Comparison of ENCODE assay signal across 24 cellular contexts in genomic region chr13:113635048-113635420, GRCh38. TPM values are rescaled to one million over a fixed set of nuclear protein-coding genes. Genes with fewer than 3 reads are reported as not detected.
DNase-seq lines count a peak whose midpoint lies in the region; ATAC-seq and TF ChIP-seq lines count a peak whose summit lies in the region.
"Had no signal": no experiment of that assay in that cellular context is flagged by ENCODE, and none has a peak within 500 bp of the region (broad histone marks: within the 10 kb centered on the region; RNA-seq: fewer than 3 reads in every experiment).

No MANE protein-coding gene starts in this region.

- H3K36me3 ChIP-seq in naive thymus-derived CD4-positive, alpha-beta T cell (ENCODE audit: control insufficient read depth in 2 of 3, insufficient read depth in 3 of 3, low read length in 3 of 3), result peaks cover 0 to 24% (median 0%) of the 10 kb centered on the region in 3 experiments
- H3K36me3 ChIP-seq in thymus (ENCODE audit: control insufficient read depth, insufficient read depth), result peaks cover 72% of the 10 kb centered on the region

- H3K4me3 Mint-ChIP-seq in activated naive CD4-positive, alpha-beta T cell treated with anti-CD3 and anti-CD28 coated beads, Interleukin-2, amount 50 U/mL, for 24 hours, result peak overlapping the region; percentile 64
- no peak overlapping the region for H3K4me3 Mint-ChIP-seq in activated naive CD8-positive, alpha-beta T cell treated with anti-CD3 and anti-CD28 coated beads, Interleukin-2, amount 50 U/mL, for 24 hours
- peak overlapping the region in 8 of 10 donors; percentile 62 to 86 (median 72) for H3K4me3 Mint-ChIP-seq in naive thymus-derived CD4-positive, alpha-beta T cell
- H3K4me3 Mint-ChIP-seq: H9, HFFc6 had no signal

- H3K27me3 Mint-ChIP-seq in activated naive CD4-positive, alpha-beta T cell treated with anti-CD3 and anti-CD28 coated beads, Interleukin-2, amount 50 U/mL, for 24 hours, result no peaks in the 10 kb centered on the region
- no peaks in the 10 kb centered on the region for H3K27me3 Mint-ChIP-seq in activated naive CD8-positive, alpha-beta T cell treated with anti-CD3 and anti-CD28 coated beads, Interleukin-2, amount 50 U/mL, for 24 hours
- no peaks in the 10 kb centered on the region for H3K27me3 Mint-ChIP-seq in naive thymus-derived CD4-positive, alpha-beta T cell

- H3K27ac ChIP-seq in naive thymus-derived CD4-positive, alpha-beta T cell (ENCODE audit: low read depth, low read length), result peak overlapping the region; percentile 61
- peak overlapping the region; percentile 62 for H3K27ac ChIP-seq in thymus (ENCODE audit: low read depth)
- H3K27ac ChIP-seq in RWPE1, result no peak overlapping the region
- H3K27ac ChIP-seq: BLaER1 treated with 17β-estradiol and CSF1 and Interleukin-3, amounts not matched to agents 10 nM and 100 nM; GM23248; SJCRH30 had no signal

- no peak for TF ChIP-seq CTCF in RWPE1 (conservative IDR thresholded peaks at IDR 0.05; ENCODE audit: low read depth)

- 97% methylated on average over 7 of the region's 7 CpGs for whole genome bisulfite sequencing in thymus

- H3K4me3 ChIP-seq in naive thymus-derived CD4-positive, alpha-beta T cell (ENCODE audit: low read length), result peak overlapping the region; percentile 29
- H3K4me3 ChIP-seq in thymus (ENCODE audit: low read length), result no peak overlapping the region
- H3K4me3 ChIP-seq: BLaER1 treated with 17β-estradiol and CSF1 and Interleukin-3, amounts not matched to agents 10 nM and 100 nM; GM23248; K562; MG63; SJCRH30 had no signal

- CTCF ChIA-PET in naive thymus-derived CD4-positive, alpha-beta T cell (lab: Charles Lee), result interaction anchor here (0.6 to 1.1 kb wide), 2 partner anchors 63 to 73 kb away, joined by 3 read pairs; no protein-coding TSS in a partner anchor
- CTCF ChIA-PET in RWPE1 (lab: Yijun Ruan, JAX), result no interaction called here

- H3K9me3 Mint-ChIP-seq in activated naive CD4-positive, alpha-beta T cell treated with anti-CD3 and anti-CD28 coated beads, Interleukin-2, amount 50 U/mL, for 24 hours, result no peaks in the 10 kb centered on the region
- no peaks in the 10 kb centered on the region for H3K9me3 Mint-ChIP-seq in activated naive CD8-positive, alpha-beta T cell treated with anti-CD3 and anti-CD28 coated beads, Interleukin-2, amount 50 U/mL, for 24 hours
- H3K9me3 Mint-ChIP-seq in naive thymus-derived CD4-positive, alpha-beta T cell, result peaks cover 0 to 3% (median 0%) of the 10 kb centered on the region in 11 donors
- H3K9me3 Mint-ChIP-seq: HFFc6 had no signal

- intact Hi-C loops in naive thymus-derived CD4-positive, alpha-beta T cell (cut with micrococcal nuclease), result no loop called here

- no peak for DNase-seq in activated naive CD4-positive, alpha-beta T cell (lab: John Stamatoyannopoulos, UW)
- no peak for DNase-seq in activated naive CD8-positive, alpha-beta T cell treated with anti-CD3 and anti-CD28 coated beads, Interleukin-2, amount 50 U/mL, for 24 hours
- no peak for DNase-seq in naive thymus-derived CD4-positive, alpha-beta T cell
- DNase-seq in NCI-H2171 (lab: John Stamatoyannopoulos, UW) (no peak), RWPE1 (ENCODE audit: low spot score) (no peak), midbrain (lab: John Stamatoyannopoulos, UW) (no peak)
- DNase-seq: 8988T, GM23248, H9, HFFc6, MG63, NCI-H1048, NCI-H1417 treated with DMSO at 0.1 percent for 48 hours, NCI-H187, NCI-H2227 treated with DMSO at 0.1 percent for 48 hours, NCI-H510A, NCI-H748 treated with DMSO at 0.1 percent for 48 hours, SJCRH30 had no signal

- POLR2A ChIA-PET in naive thymus-derived CD4-positive, alpha-beta T cell (lab: Charles Lee), result interaction anchor here (0.7 to 1.4 kb wide), 4 partner anchors 9 to 49 kb away, joined by 3 to 5 read pairs (median 4); no protein-coding TSS in a partner anchor
- POLR2A ChIA-PET in RWPE1 (lab: Yijun Ruan, JAX; ENCODE audit: low non-redundant PET), result no interaction called here

- no peaks in the 10 kb centered on the region for H3K27me3 ChIP-seq in naive thymus-derived CD4-positive, alpha-beta T cell (ENCODE audit: control insufficient read depth in 2 of 2, insufficient read depth in 2 of 2, low read length in 2 of 2)
- H3K27me3 ChIP-seq in thymus (ENCODE audit: control insufficient read depth, insufficient read depth), result no peaks in the 10 kb centered on the region
- H3K27me3 ChIP-seq: BLaER1 treated with 17β-estradiol and CSF1 and Interleukin-3, amounts not matched to agents 10 nM and 100 nM; MG63; SJCRH30 had no signal

- peaks cover 0 to 27% of the 10 kb centered on the region in 2 donors for H3K4me1 ChIP-seq in naive thymus-derived CD4-positive, alpha-beta T cell (ENCODE audit: control insufficient read depth in 2 of 2, insufficient read depth in 2 of 2, low read length in 2 of 2)
- H3K4me1 ChIP-seq in thymus (ENCODE audit: control insufficient read depth, insufficient read depth, low read length), result no peaks in the 10 kb centered on the region
- H3K4me1 ChIP-seq: BLaER1 treated with 17β-estradiol and CSF1 and Interleukin-3, amounts not matched to agents 10 nM and 100 nM; SJCRH30 had no signal

- H3K9me3 ChIP-seq in naive thymus-derived CD4-positive, alpha-beta T cell (ENCODE audit: control insufficient read depth in 2 of 3, low read length in 3 of 3), result no peaks in the 10 kb centered on the region
- no peaks in the 10 kb centered on the region for H3K9me3 ChIP-seq in thymus (ENCODE audit: control insufficient read depth)
- H3K9me3 ChIP-seq: MG63, SJCRH30 had no signal

- no peak for ATAC-seq in activated naive CD8-positive, alpha-beta T cell treated with anti-CD3 and anti-CD28 coated beads, Interleukin-2, amount 50 U/mL, for 24 hours
- ATAC-seq in naive thymus-derived CD4-positive, alpha-beta T cell, result no peak
- ATAC-seq: K562 had no signal

- peaks cover 37% of the 10 kb centered on the region for H3K4me1 Mint-ChIP-seq in activated naive CD4-positive, alpha-beta T cell treated with anti-CD3 and anti-CD28 coated beads, Interleukin-2, amount 50 U/mL, for 24 hours
- peaks cover 19% of the 10 kb centered on the region for H3K4me1 Mint-ChIP-seq in activated naive CD8-positive, alpha-beta T cell treated with anti-CD3 and anti-CD28 coated beads, Interleukin-2, amount 50 U/mL, for 24 hours
- peaks cover 8 to 53% (median 43%) of the 10 kb centered on the region in 7 donors for H3K4me1 Mint-ChIP-seq in naive thymus-derived CD4-positive, alpha-beta T cell
- H3K4me1 Mint-ChIP-seq: H9 had no signal

- H3K36me3 Mint-ChIP-seq in activated naive CD4-positive, alpha-beta T cell treated with anti-CD3 and anti-CD28 coated beads, Interleukin-2, amount 50 U/mL, for 24 hours, result peaks cover 5% of the 10 kb centered on the region
- H3K36me3 Mint-ChIP-seq in activated naive CD8-positive, alpha-beta T cell treated with anti-CD3 and anti-CD28 coated beads, Interleukin-2, amount 50 U/mL, for 24 hours (ENCODE audit: low read depth), result peaks cover 72% of the 10 kb centered on the region
- peaks cover 3 to 65% (median 27%) of the 10 kb centered on the region in 5 donors for H3K36me3 Mint-ChIP-seq in naive thymus-derived CD4-positive, alpha-beta T cell

- H3K27ac Mint-ChIP-seq in activated naive CD4-positive, alpha-beta T cell treated with anti-CD3 and anti-CD28 coated beads, Interleukin-2, amount 50 U/mL, for 24 hours, result no peak overlapping the region
- peak overlapping the region; percentile 46 for H3K27ac Mint-ChIP-seq in activated naive CD8-positive, alpha-beta T cell treated with anti-CD3 and anti-CD28 coated beads, Interleukin-2, amount 50 U/mL, for 24 hours
- H3K27ac Mint-ChIP-seq in naive thymus-derived CD4-positive, alpha-beta T cell, result peak overlapping the region in 8 of 9 donors; percentile 79 to 98 (median 92)
- H3K27ac Mint-ChIP-seq: HFFc6 had no signal

RNA-seq across cellular contexts. Expression of gene ATP4B, which starts 23.0 kb away (rescaled TPM):
- total RNA-seq in naive thymus-derived CD4-positive, alpha-beta T cell, result not detected
- polyA plus RNA-seq in naive thymus-derived CD4-positive, alpha-beta T cell, result not detected
- polyA plus RNA-seq in thymus, result 0.34 TPM
- total RNA-seq: Daoy, GM23248, H9, HFFc6, K562, LHCN-M2, SJCRH30 had no signal
- polyA plus RNA-seq: GM23248, K562 had no signal

RNA-seq across cellular contexts. Expression of gene GRK1, which starts 32.0 kb away (rescaled TPM):
- not detected for total RNA-seq in naive thymus-derived CD4-positive, alpha-beta T cell
- polyA plus RNA-seq in naive thymus-derived CD4-positive, alpha-beta T cell, result not detected
- polyA plus RNA-seq in thymus, result 0.11 TPM
- total RNA-seq: Daoy, GM23248, HFFc6, LHCN-M2, SJCRH30 had no signal
- polyA plus RNA-seq: GM23248, K562 had no signal

RNA-seq across cellular contexts. Expression of gene TFDP1, which starts 50.5 kb away (rescaled TPM):
- total RNA-seq in naive thymus-derived CD4-positive, alpha-beta T cell, result 100 to 1,000 TPM in 1 of 5 experiments, 10 to 100 TPM in 4; 21.4 to 127 (median 34.7) TPM
- polyA plus RNA-seq in naive thymus-derived CD4-positive, alpha-beta T cell, result 10 to 100 TPM; 50.9 to 78.0 TPM
- 30.0 TPM for polyA plus RNA-seq in thymus
